In the genomic region with DNA sequence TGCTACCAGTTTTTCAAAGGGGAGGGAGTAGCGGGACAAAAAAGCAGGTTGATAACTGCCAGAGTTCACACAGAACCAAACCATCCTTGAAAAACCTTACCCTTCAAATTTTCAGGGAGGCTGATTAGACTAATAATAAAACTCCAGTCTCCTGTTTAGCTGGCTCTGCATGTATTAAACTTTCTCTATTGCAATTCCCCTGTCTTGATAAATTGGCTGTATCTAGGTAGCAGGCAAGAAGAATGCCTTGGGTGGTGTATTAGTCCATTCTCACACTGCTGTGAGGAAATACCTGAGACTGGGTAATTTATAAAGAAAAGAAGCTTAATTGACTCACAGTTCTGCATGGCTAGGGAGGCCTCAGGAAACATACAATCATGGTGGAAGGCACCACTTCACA, we compare ENCODE assay signal across 9 cellular contexts. TPM values are rescaled to one million over a fixed set of nuclear protein-coding genes. Genes with fewer than 3 reads are reported as not detected.
"Had no signal": no experiment of that assay in that cellular context is flagged by ENCODE, and none has a peak within 500 bp of the region (broad histone marks: within the 10 kb centered on the region; RNA-seq: fewer than 3 reads in every experiment).

No MANE protein-coding gene starts in this region.

- H2AFZ ChIP-seq: GM23338 had no signal

- H3K27ac Mint-ChIP-seq: GM23338, HFFc6 had no signal

- ATAC-seq: GM23338, K562 had no signal

- DNase-seq: H9, HCEC 1CT, HFFc6, IMR-90, KG1 had no signal

- H3K4me3 ChIP-seq: GM23338, K562 had no signal

- H3K4me3 Mint-ChIP-seq: GM23338, H9, HFFc6 had no signal

- H3K9me3 Mint-ChIP-seq: GM23338 had no signal

- H3K4me2 ChIP-seq: GM23338 had no signal

RNA-seq across cellular contexts. Expression of a gene that starts 18.1 kb away (rescaled TPM):
- total RNA-seq: HT-29, K562 had no signal
- polyA plus RNA-seq: K562 had no signal

RNA-seq across cellular contexts. Expression of a gene that starts 47.8 kb away (rescaled TPM):
- total RNA-seq: GM23338, H1, HFFc6, HT-29, IMR-90, K562 had no signal
